In genomic region chr11:126993599-126993998, GRCh38 we compare ENCODE assay signal across 1 cellular context.
TF ChIP-seq lines count a peak whose summit lies in the region.

No MANE protein-coding gene starts in this region.

TF ChIP-seq in IMR-90, 13 proteins besides CTCF, POLR2A, EP300 and RAD21:
- TF ChIP-seq RFX5 (IDR thresholded peaks at IDR 0.05; ENCODE audit: low read depth, low read length) (no peak), MAFK (IDR thresholded peaks at IDR 0.05; ENCODE audit: low read depth, low read length) (no peak), SMC3 (IDR thresholded peaks at IDR 0.05; ENCODE audit: low read depth, low read length) (no peak), USF2 (IDR thresholded peaks at IDR 0.05; ENCODE audit: low read depth, low read length) (no peak), MXI1 (IDR thresholded peaks at IDR 0.05; ENCODE audit: borderline replicate concordance, low read depth, low read length) (no peak), CEBPB (IDR thresholded peaks at IDR 0.05; ENCODE audit: low read depth, low read length) (peak; percentile 67), RCOR1 (IDR thresholded peaks at IDR 0.05; ENCODE audit: insufficient replicate concordance, low read length) (no peak)
TF ChIP-seq in IMR-90: peak in this region for 1.
